In the genomic region with DNA sequence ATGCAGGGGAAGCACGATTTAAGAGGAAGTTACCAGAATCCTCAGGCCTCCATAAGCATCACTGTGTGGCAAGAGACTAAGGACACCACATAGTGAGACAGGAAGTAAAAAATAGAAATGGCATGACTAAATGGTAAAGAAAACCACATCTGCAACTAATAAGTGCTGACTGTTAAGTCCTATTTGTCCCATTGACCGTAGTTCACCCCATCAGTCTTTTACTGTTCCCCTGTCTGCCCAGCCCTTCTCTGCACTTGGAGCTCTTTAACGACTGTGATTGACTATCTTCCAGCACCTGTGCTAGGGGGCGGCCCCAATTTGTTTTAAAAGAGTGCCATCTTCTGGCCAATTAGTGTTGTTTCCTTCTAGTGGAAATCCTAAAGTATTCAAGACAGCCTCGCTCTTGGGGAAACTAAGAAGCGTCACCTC, we compare ENCODE assay signal across 9 cellular contexts.
A peak's percentile ranks its signal among the peaks of the same experiment; 100 is the strongest.
DNase-seq lines count a peak whose midpoint lies in the region; ATAC-seq, FAIRE-seq and TF ChIP-seq lines count a peak whose summit lies in the region.
"Had no signal": no experiment of that assay in that cellular context is flagged by ENCODE, and none has a peak within 500 bp of the region (broad histone marks: within the 10 kb centered on the region; RNA-seq: fewer than 3 reads in every experiment).

No MANE protein-coding gene starts in this region.

- DNase-seq in DMS153 treated with DMSO at 0.1 percent for 48 hours (lab: John Stamatoyannopoulos, UW; ENCODE audit: unreplicated experiment) (peak; percentile 17), H54 (ENCODE audit: insufficient read length, low spot score) (peak; percentile 1), NB4 (ENCODE audit: low read depth) (peak; percentile 58), SK-N-MC (ENCODE audit: low read depth, low spot score) (peak; percentile 28), adipocyte (ENCODE audit: low read depth) (peak; percentile 78), left ventricle myocardium inferior (no peak), sciatic nerve (ENCODE audit: low spot score) (no peak)

- H3K27ac ChIP-seq in SK-N-MC (no peak overlapping the region), left ventricle myocardium inferior (replicated peaks) (no peak overlapping the region)
- H3K27ac ChIP-seq: SJSA1 had no signal

- H3K9ac ChIP-seq in SK-N-MC (ENCODE audit: insufficient read length) (no peak overlapping the region), adipocyte (ENCODE audit: low read length) (no peak overlapping the region)

- intact Hi-C loops in left ventricle myocardium inferior (cut with micrococcal nuclease) (loop anchor here (2.0 kb wide), 1 partner anchor 191 kb away; no protein-coding TSS in a partner anchor), sciatic nerve (cut with DNase I) (no loop called here)

- FAIRE-seq in H54 (lab: Jason Lieb, UNC) = no peak

- peaks cover 12% of the 10 kb centered on the region for H3K4me1 ChIP-seq in adipocyte (ENCODE audit: control insufficient read depth, insufficient read depth, low read length)
- H3K4me1 ChIP-seq in left ventricle myocardium inferior = no peaks in the 10 kb centered on the region
- H3K4me1 ChIP-seq: SJSA1 had no signal

- no peak for TF ChIP-seq CTCF in NB4 (IDR thresholded peaks at IDR 0.05; ENCODE audit: low read depth, low read length)
- TF ChIP-seq CTCF in left ventricle myocardium inferior (IDR thresholded peaks at IDR 0.05; ENCODE audit: borderline replicate concordance) = peak; percentile 68

- ATAC-seq in sciatic nerve (peak; percentile 85), HG03039 (IDR thresholded peaks at IDR 0.05; ENCODE audit: unreplicated experiment) (no peak)

- TF ChIP-seq POLR2A in H54 (IDR thresholded peaks at IDR 0.05; ENCODE audit: low read depth, low read length) (no peak), NB4 (IDR thresholded peaks at IDR 0.05; ENCODE audit: extremely low read depth, insufficient read length) (no peak)

- H3K4me3 ChIP-seq in NB4 (ENCODE audit: low read depth, low read length) = no peak overlapping the region
- H3K4me3 ChIP-seq in SK-N-MC = no peak overlapping the region
- H3K4me3 ChIP-seq in adipocyte (ENCODE audit: low read length) = no peak overlapping the region
- H3K4me3 ChIP-seq in left ventricle myocardium inferior = no peak overlapping the region
- H3K4me3 ChIP-seq: SJSA1 had no signal

- H3K36me3 ChIP-seq in SK-N-MC (ENCODE audit: insufficient read depth, low read length) = no peaks in the 10 kb centered on the region
- peaks cover 20% of the 10 kb centered on the region for H3K36me3 ChIP-seq in adipocyte (ENCODE audit: control insufficient read depth, insufficient read depth, low read length, severe bottlenecking)
- no peaks in the 10 kb centered on the region for H3K36me3 ChIP-seq in left ventricle myocardium inferior
- H3K36me3 ChIP-seq: SJSA1 had no signal

- H3K27me3 ChIP-seq in adipocyte (replicated peaks; ENCODE audit: control insufficient read depth, insufficient read depth, low read length) = peaks cover 8% of the 10 kb centered on the region
- no peaks in the 10 kb centered on the region for H3K27me3 ChIP-seq in left ventricle myocardium inferior (ENCODE audit: low read depth)
- H3K27me3 ChIP-seq: SJSA1 had no signal

- H3K9me3 ChIP-seq in SK-N-MC (ENCODE audit: low read depth, low read length) (no peaks in the 10 kb centered on the region), adipocyte (ENCODE audit: control insufficient read depth, low read length) (peaks cover 4% of the 10 kb centered on the region), left ventricle myocardium inferior (replicated peaks) (peaks cover 7% of the 10 kb centered on the region)
- H3K9me3 ChIP-seq: SJSA1 had no signal

Comparison
In these comparisons a context has a peak if more than half of its experiments do, and no peak if none do; other contexts are left out.
1. DNase-seq: peak in DMS153 treated with DMSO at 0.1 percent for 48 hours (single experiment), H54 (single experiment), NB4 (single experiment), SK-N-MC (single experiment) and adipocyte (single experiment); none in left ventricle myocardium inferior (single experiment) and sciatic nerve (single experiment).